ENCODE assay signal across 10 cellular contexts in genomic region chr13:78160793-78161192, GRCh38.
DNase-seq lines count a peak whose midpoint lies in the region; ATAC-seq and TF ChIP-seq lines count a peak whose summit lies in the region.
"Had no signal": no experiment of that assay in that cellular context is flagged by ENCODE, and none has a peak within 500 bp of the region (broad histone marks: within the 10 kb centered on the region; RNA-seq: fewer than 3 reads in every experiment).

No MANE protein-coding gene starts in this region.

- no peak overlapping the region for H3K4me3 Mint-ChIP-seq in activated CD8-positive, alpha-beta T cell treated with anti-CD3 and anti-CD28 coated beads for 36 hours
- H3K4me3 Mint-ChIP-seq in activated CD8-positive, alpha-beta T cell treated with anti-CD3 and anti-CD28 coated beads, Interleukin-2, amount 10 ng/mL, durations not matched to agents 7 days and 5 days, result no peak overlapping the region
- H3K4me3 Mint-ChIP-seq: brain had no signal

- H3K27me3 ChIP-seq in adipocyte (replicated peaks; ENCODE audit: control insufficient read depth, insufficient read depth, low read length), result no peaks in the 10 kb centered on the region

- peaks cover 3% of the 10 kb centered on the region for H3K4me1 Mint-ChIP-seq in activated CD8-positive, alpha-beta T cell treated with anti-CD3 and anti-CD28 coated beads for 36 hours (ENCODE audit: low read depth)
- H3K4me1 Mint-ChIP-seq in activated CD8-positive, alpha-beta T cell treated with anti-CD3 and anti-CD28 coated beads, Interleukin-2, amount 10 ng/mL, durations not matched to agents 7 days and 5 days (ENCODE audit: low read depth), result no peaks in the 10 kb centered on the region
- H3K4me1 Mint-ChIP-seq: brain had no signal

- no peak for TF ChIP-seq CTCF in activated CD8-positive, alpha-beta T cell treated with anti-CD3 and anti-CD28 coated beads for 36 hours (IDR thresholded peaks at IDR 0.05)

- no peak overlapping the region for H3K9ac ChIP-seq in adipocyte (ENCODE audit: low read length)

- no peak overlapping the region for H3K27ac Mint-ChIP-seq in activated CD8-positive, alpha-beta T cell treated with anti-CD3 and anti-CD28 coated beads for 36 hours
- H3K27ac Mint-ChIP-seq in activated CD8-positive, alpha-beta T cell treated with anti-CD3 and anti-CD28 coated beads, Interleukin-2, amount 10 ng/mL, durations not matched to agents 7 days and 5 days, result no peak overlapping the region
- H3K27ac Mint-ChIP-seq: brain had no signal

- CTCF ChIA-PET in activated CD8-positive, alpha-beta T cell treated with anti-CD3 and anti-CD28 coated beads for 36 hours (lab: Charles Lee), result no interaction called here
- CTCF ChIA-PET in activated CD8-positive, alpha-beta T cell treated with anti-CD3 and anti-CD28 coated beads, Interleukin-2, amount 10 ng/mL, durations not matched to agents 7 days and 5 days (lab: Charles Lee), result no interaction called here

- H3K9me3 ChIP-seq in adipocyte (ENCODE audit: control insufficient read depth, low read length), result no peaks in the 10 kb centered on the region

- H3K36me3 ChIP-seq in adipocyte (ENCODE audit: control insufficient read depth, insufficient read depth, low read length, severe bottlenecking), result no peaks in the 10 kb centered on the region

- H3K4me3 ChIP-seq in adipocyte (ENCODE audit: low read length), result peak overlapping the region; percentile 33

- H3K9me3 Mint-ChIP-seq in activated CD8-positive, alpha-beta T cell treated with anti-CD3 and anti-CD28 coated beads for 36 hours, result no peaks in the 10 kb centered on the region
- H3K9me3 Mint-ChIP-seq in activated CD8-positive, alpha-beta T cell treated with anti-CD3 and anti-CD28 coated beads, Interleukin-2, amount 10 ng/mL, durations not matched to agents 7 days and 5 days (ENCODE audit: insufficient read depth), result no peaks in the 10 kb centered on the region
- H3K9me3 Mint-ChIP-seq: brain had no signal

- POLR2A ChIA-PET in activated CD8-positive, alpha-beta T cell treated with anti-CD3 and anti-CD28 coated beads for 36 hours (lab: Charles Lee), result no interaction called here
- POLR2A ChIA-PET in activated CD8-positive, alpha-beta T cell treated with anti-CD3 and anti-CD28 coated beads, Interleukin-2, amount 10 ng/mL, durations not matched to agents 7 days and 5 days (lab: Charles Lee), result no interaction called here

- peak; percentile 67 for ATAC-seq in activated CD8-positive, alpha-beta T cell treated with anti-CD3 and anti-CD28 coated beads for 36 hours
- no peak for ATAC-seq in activated CD8-positive, alpha-beta T cell treated with anti-CD3 and anti-CD28 coated beads, Interleukin-2, amount 10 ng/mL, durations not matched to agents 7 days and 5 days
- no peak for ATAC-seq in GM18873 (IDR thresholded peaks at IDR 0.05; ENCODE audit: low FRiP score, unreplicated experiment)
- ATAC-seq in GM21390 (IDR thresholded peaks at IDR 0.05; ENCODE audit: unreplicated experiment), result no peak

- H3K36me3 Mint-ChIP-seq in activated CD8-positive, alpha-beta T cell treated with anti-CD3 and anti-CD28 coated beads for 36 hours (ENCODE audit: low read depth), result no peaks in the 10 kb centered on the region
- no peaks in the 10 kb centered on the region for H3K36me3 Mint-ChIP-seq in activated CD8-positive, alpha-beta T cell treated with anti-CD3 and anti-CD28 coated beads, Interleukin-2, amount 10 ng/mL, durations not matched to agents 7 days and 5 days (ENCODE audit: low read depth)
- H3K36me3 Mint-ChIP-seq: brain had no signal

- peaks cover 5% of the 10 kb centered on the region for H3K27me3 Mint-ChIP-seq in activated CD8-positive, alpha-beta T cell treated with anti-CD3 and anti-CD28 coated beads for 36 hours
- H3K27me3 Mint-ChIP-seq in activated CD8-positive, alpha-beta T cell treated with anti-CD3 and anti-CD28 coated beads, Interleukin-2, amount 10 ng/mL, durations not matched to agents 7 days and 5 days (ENCODE audit: low read depth), result no peaks in the 10 kb centered on the region

- peaks cover 17% of the 10 kb centered on the region for H3K4me1 ChIP-seq in adipocyte (ENCODE audit: control insufficient read depth, insufficient read depth, low read length)

- no peak for DNase-seq in activated CD8-positive, alpha-beta T cell treated with anti-CD3 and anti-CD28 coated beads for 36 hours
- no peak for DNase-seq in activated CD8-positive, alpha-beta T cell treated with anti-CD3 and anti-CD28 coated beads, Interleukin-2, amount 10 ng/mL, durations not matched to agents 7 days and 5 days
- DNase-seq in KBM-7 (peak; percentile 68), adipocyte (ENCODE audit: low read depth) (peak; percentile 77), cerebellar cortex (ENCODE audit: low spot score) (no peak)
- no peak for DNase-seq in stimulated activated CD4-positive, alpha-beta T cell treated with anti-CD3 and anti-CD28 coated beads, Interleukin-2, amount 100 ng/mL, for 24 hours
- DNase-seq: NCI-H1105 had no signal

- in situ Hi-C loops in KBM-7 (cut with MboI; ENCODE audit: low pct_unique_long_range_greater_than_20kb, low sequenced_read_pairs), result no loop called here

- intact Hi-C loops in activated CD8-positive, alpha-beta T cell treated with anti-CD3 and anti-CD28 coated beads for 36 hours (cut with micrococcal nuclease), result no loop called here

Comparison
In these comparisons a context has a peak if more than half of its experiments do, and no peak if none do; other contexts are left out.
1. DNase-seq: peak in KBM-7 (single experiment) and adipocyte (single experiment); none in activated CD8-positive, alpha-beta T cell treated with anti-CD3 and anti-CD28 coated beads for 36 hours (single experiment), activated CD8-positive, alpha-beta T cell treated with anti-CD3 and anti-CD28 coated beads, Interleukin-2, amount 10 ng/mL, durations not matched to agents 7 days and 5 days (single experiment), stimulated activated CD4-positive, alpha-beta T cell treated with anti-CD3 and anti-CD28 coated beads, Interleukin-2, amount 100 ng/mL, for 24 hours (0 of 2) and cerebellar cortex (single experiment).